In the genomic region with DNA sequence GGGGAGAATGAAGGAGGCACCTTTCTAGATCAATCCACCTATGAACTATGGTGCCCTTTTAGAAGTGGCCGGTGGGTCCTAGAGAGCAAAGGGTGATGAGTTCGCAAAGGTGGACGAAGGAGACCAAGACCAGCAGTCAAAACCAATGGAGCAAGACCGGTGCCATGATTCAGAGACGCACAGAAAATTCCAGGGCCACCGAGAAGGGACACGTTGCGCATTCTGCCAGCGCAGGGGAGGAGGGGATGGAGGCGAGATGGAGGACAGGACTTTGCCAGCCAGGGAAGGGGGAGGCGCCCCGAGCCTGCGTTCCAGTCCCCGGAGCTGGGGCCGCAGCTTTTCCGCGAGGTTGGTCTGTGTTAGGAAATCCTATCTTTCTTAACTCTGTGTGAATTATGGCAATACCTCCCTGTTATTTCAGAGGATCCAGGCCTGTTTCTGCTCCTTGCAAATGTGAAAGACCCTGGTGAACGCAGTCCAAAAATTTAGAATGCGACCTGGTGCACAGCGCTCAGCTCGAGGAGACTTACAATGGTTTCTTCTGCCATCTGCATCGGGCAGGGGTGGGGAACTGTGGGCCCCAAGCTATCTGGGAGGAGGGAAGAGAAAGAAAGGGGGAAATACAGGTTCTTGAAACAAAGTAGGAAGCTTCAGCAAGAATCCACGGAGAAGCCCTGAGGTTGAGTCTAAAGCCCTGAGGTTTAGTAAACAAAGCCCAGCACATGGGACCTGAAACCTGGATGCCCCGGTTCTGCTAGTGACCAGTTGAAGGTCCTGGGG, we compare ENCODE assay signal across 8 cellular contexts.
DNase-seq lines count a peak whose midpoint lies in the region; TF ChIP-seq lines count a peak whose summit lies in the region.

No MANE protein-coding gene starts in this region.

- no peak overlapping the region for H3K27ac ChIP-seq in CD4-positive, alpha-beta memory T cell (ENCODE audit: low read depth, low read length)
- peak overlapping the region; percentile 65 to 77 (median 74) for H3K27ac ChIP-seq in esophagus muscularis mucosa (replicated peaks in 1 of 4)
- H3K27ac ChIP-seq in neuronal stem cell (replicated peaks; ENCODE audit: low read length), result peak overlapping the region; percentile 94

- H3K4me3 Mint-ChIP-seq in CD4-positive, alpha-beta memory T cell, result peak overlapping the region; percentile 46 to 87 (median 80)
- no peak overlapping the region for H3K4me3 Mint-ChIP-seq in Calu3 (ENCODE audit: low read depth, unreplicated experiment)

- H3K36me3 ChIP-seq in CD4-positive, alpha-beta memory T cell (ENCODE audit: insufficient read depth, low read length), result no peaks in the 10 kb centered on the region
- no peaks in the 10 kb centered on the region for H3K36me3 ChIP-seq in NT2/D1 (ENCODE audit: insufficient read depth, insufficient read length, low read length)
- H3K36me3 ChIP-seq in esophagus muscularis mucosa, result no peaks in the 10 kb centered on the region
- H3K36me3 ChIP-seq in neuronal stem cell (replicated peaks in 1 of 2; ENCODE audit: control insufficient read depth in 2 of 2, insufficient read depth in 2 of 2, low read length in 2 of 2), result no peaks in the 10 kb centered on the region

- peak overlapping the region; percentile 9 for H2AK5ac ChIP-seq in neuronal stem cell (ENCODE audit: low read depth, low read length)

- peak overlapping the region; percentile 88 for H2AFZ ChIP-seq in neuronal stem cell (ENCODE audit: low read length)

- no peak for TF ChIP-seq POLR2A in esophagus muscularis mucosa (IDR thresholded peaks at IDR 0.05; ENCODE audit: low read depth)

- H3K9me3 Mint-ChIP-seq in CD4-positive, alpha-beta memory T cell, result peaks cover 0 to 1% (median 0%) of the 10 kb centered on the region in 8 donors
- H3K9me3 Mint-ChIP-seq in Calu3 (ENCODE audit: low read depth, unreplicated experiment), result no peaks in the 10 kb centered on the region

- CTCF ChIA-PET in CD4-positive, alpha-beta memory T cell (lab: Charles Lee; ENCODE audit: partially characterized antibody), result interaction anchor here (0.8 to 8.3 kb wide), 11 partner anchors 32 to 284 kb away, joined by 3 to 81 read pairs (median 3); no protein-coding TSS in a partner anchor
- CTCF ChIA-PET in Calu3 (lab: Charles Lee), result interaction anchor here (1.3 to 2.1 kb wide), 2 partner anchors 145 to 279 kb away, joined by 3 to 12 read pairs; no protein-coding TSS in a partner anchor

- H3K9ac ChIP-seq in NT2/D1 (ENCODE audit: insufficient read length, low read depth) (peak overlapping the region; percentile 91), neuronal stem cell (ENCODE audit: low read depth, low read length, poor library complexity) (no peak overlapping the region)

- H3K27ac Mint-ChIP-seq in CD4-positive, alpha-beta memory T cell, result peak overlapping the region in 2 of 7 donors; percentile 31 to 52
- no peak overlapping the region for H3K27ac Mint-ChIP-seq in Calu3 (ENCODE audit: unreplicated experiment)

- peaks cover 32% of the 10 kb centered on the region for H3K4me1 ChIP-seq in CD4-positive, alpha-beta memory T cell (ENCODE audit: insufficient read depth, low read length)
- H3K4me1 ChIP-seq in NT2/D1 (ENCODE audit: insufficient read depth, insufficient read length) (peaks cover 20% of the 10 kb centered on the region), esophagus muscularis mucosa (peaks cover 13 to 56% (median 34%) of the 10 kb centered on the region in 4 donors), neuronal stem cell (ENCODE audit: control insufficient read depth in 2 of 2, insufficient read depth in 1 of 2, low read depth in 1 of 2, low read length in 2 of 2) (peaks cover 38 to 40% of the 10 kb centered on the region in 2 donors)

- peak overlapping the region; percentile 57 for H4K8ac ChIP-seq in neuronal stem cell (ENCODE audit: low read depth, low read length)

- intact Hi-C loops in CD4-positive, alpha-beta memory T cell (cut with micrococcal nuclease), result loop anchor here (2.0 kb wide), 1 partner anchor 278 kb away; no protein-coding TSS in a partner anchor
- intact Hi-C loops in esophagus muscularis mucosa (cut with DNase I), result loop anchor here (5.0 kb wide), 2 partner anchors 75 to 130 kb away; partner anchors contain the start of genes MRPS6 and SLC5A3
- intact Hi-C loops in Calu3 (cut with micrococcal nuclease; ENCODE audit: unreplicated experiment), result loop anchor here (5.0 kb wide), 1 partner anchor 280 kb away; no protein-coding TSS in a partner anchor

- no peak for DNase-seq in CD4-positive, alpha-beta memory T cell
- peak; percentile 58 for DNase-seq in NT2/D1 (ENCODE audit: low read depth, low spot score)
- no peak for DNase-seq in esophagus muscularis mucosa (ENCODE audit: extremely low spot score)
- peak; percentile 54 for DNase-seq in neuronal stem cell (ENCODE audit: low spot score)
- DNase-seq in Calu3, result no peak
- DNase-seq in GM10266 (ENCODE audit: extremely low spot score), result no peak
- no peak for DNase-seq in activated CD4-positive, CD25-positive, alpha-beta regulatory T cell treated with anti-CD3 and anti-CD28 coated beads, Interleukin-2, amount 50 U/mL, for 72 hours
- DNase-seq in T-helper 9 cell, result no peak

- H3K4me2 ChIP-seq in neuronal stem cell (ENCODE audit: insufficient read depth, low read length, poor library complexity, severe bottlenecking), result peak overlapping the region; percentile 69

- H3K4me3 ChIP-seq in CD4-positive, alpha-beta memory T cell (ENCODE audit: low read length in 2 of 2), result no peak overlapping the region
- H3K4me3 ChIP-seq in NT2/D1 (ENCODE audit: insufficient read length, low read depth), result peak overlapping the region; percentile 46
- peak overlapping the region; percentile 51 to 69 (median 54) for H3K4me3 ChIP-seq in esophagus muscularis mucosa
- peak overlapping the region in 1 of 2 donors; percentile 55 for H3K4me3 ChIP-seq in neuronal stem cell (ENCODE audit: low read length in 2 of 2)

- POLR2A ChIA-PET in CD4-positive, alpha-beta memory T cell (lab: Charles Lee; ENCODE audit: partially characterized antibody), result interaction anchor here (0.7 to 2.2 kb wide), 6 partner anchors 15 to 279 kb away, joined by 3 to 17 read pairs (median 4); no protein-coding TSS in a partner anchor

- H2BK15ac ChIP-seq in neuronal stem cell (ENCODE audit: low read length), result peak overlapping the region; percentile 32

- H3K4ac ChIP-seq in neuronal stem cell (ENCODE audit: low read length), result no peak overlapping the region

- H3K27me3 ChIP-seq in CD4-positive, alpha-beta memory T cell (ENCODE audit: insufficient read depth, low read length), result no peaks in the 10 kb centered on the region
- H3K27me3 ChIP-seq in NT2/D1 (ENCODE audit: insufficient read depth, insufficient read length) (no peaks in the 10 kb centered on the region), esophagus muscularis mucosa (no peaks in the 10 kb centered on the region), neuronal stem cell (ENCODE audit: control insufficient read depth in 3 of 3, insufficient read depth in 3 of 3, low read depth in 1 of 3, low read length in 3 of 3) (no peaks in the 10 kb centered on the region)

- no peak for TF ChIP-seq EP300 in esophagus muscularis mucosa (IDR thresholded peaks at IDR 0.05)

- no peaks in the 10 kb centered on the region for H3K9me3 ChIP-seq in CD4-positive, alpha-beta memory T cell (ENCODE audit: control insufficient read depth in 1 of 2, low read length in 2 of 2)
- H3K9me3 ChIP-seq in NT2/D1 (ENCODE audit: insufficient read depth, low read length) (no peaks in the 10 kb centered on the region), esophagus muscularis mucosa (no peaks in the 10 kb centered on the region), neuronal stem cell (replicated peaks in 1 of 2; ENCODE audit: control insufficient read depth in 2 of 2, insufficient read depth in 1 of 2, low read depth in 1 of 2, low read length in 2 of 2) (peaks cover 0 to 1% of the 10 kb centered on the region in 2 donors)

- H3K23ac ChIP-seq in neuronal stem cell (ENCODE audit: low read depth, low read length, poor library complexity), result no peak overlapping the region

- H2BK120ac ChIP-seq in neuronal stem cell (ENCODE audit: low read depth, low read length), result peak overlapping the region; percentile 18

- H3K4me1 Mint-ChIP-seq in CD4-positive, alpha-beta memory T cell, result peaks cover 32 to 50% (median 36%) of the 10 kb centered on the region in 4 donors
- no peaks in the 10 kb centered on the region for H3K4me1 Mint-ChIP-seq in Calu3 (ENCODE audit: low read depth, unreplicated experiment)

- H2BK5ac ChIP-seq in neuronal stem cell (ENCODE audit: low read length), result peak overlapping the region; percentile 39

- H3K36me3 Mint-ChIP-seq in CD4-positive, alpha-beta memory T cell, result no peaks in the 10 kb centered on the region
- H3K36me3 Mint-ChIP-seq in Calu3 (ENCODE audit: insufficient read depth, unreplicated experiment), result peaks cover 8% of the 10 kb centered on the region

- no TSS peak for BruUV-seq in Calu3 (replicated peaks; lab: Mats Ljungman, UMichigan)

- no peak overlapping the region for H4K91ac ChIP-seq in neuronal stem cell (ENCODE audit: low read depth, low read length, poor library complexity)

- TF ChIP-seq CTCF in esophagus muscularis mucosa (IDR thresholded peaks at IDR 0.05) (no peak), Calu3 (IDR thresholded peaks at IDR 0.05; ENCODE audit: unreplicated experiment) (no peak), GM10266 (IDR thresholded peaks at IDR 0.05; ENCODE audit: control insufficient read depth, insufficient read depth, low read depth, missing control alignments) (no peak)

- no peak overlapping the region for H3K14ac ChIP-seq in neuronal stem cell (ENCODE audit: low read length)

- H3K79me1 ChIP-seq in neuronal stem cell (ENCODE audit: low read depth, low read length), result no peaks in the 10 kb centered on the region

- peak overlapping the region; percentile 85 for H3K18ac ChIP-seq in neuronal stem cell (ENCODE audit: low read length)

- H2BK12ac ChIP-seq in neuronal stem cell (ENCODE audit: low read length), result peak overlapping the region; percentile 26

- H3K27me3 Mint-ChIP-seq in CD4-positive, alpha-beta memory T cell, result no peaks in the 10 kb centered on the region
- H3K27me3 Mint-ChIP-seq in Calu3 (ENCODE audit: unreplicated experiment), result no peaks in the 10 kb centered on the region

- WGBS in esophagus muscularis mucosa, result 60% methylated on average over 24 of the region's 24 CpGs
- WGBS in neuronal stem cell (ENCODE audit: extremely low coverage in 2 of 2, insufficient read length in 2 of 2, insufficient replicate concordance in 1 of 2), 2 donors, result no CpG with 5 or more reads among the region's 24 CpGs

Comparison
In these comparisons a context has a peak if more than half of its experiments do, and no peak if none do; other contexts are left out.
1. DNase-seq: peak in NT2/D1 (single experiment) and neuronal stem cell (single experiment); none in CD4-positive, alpha-beta memory T cell (0 of 5), esophagus muscularis mucosa (single experiment), Calu3 (single experiment), GM10266 (single experiment), activated CD4-positive, CD25-positive, alpha-beta regulatory T cell treated with anti-CD3 and anti-CD28 coated beads, Interleukin-2, amount 50 U/mL, for 72 hours (single experiment) and T-helper 9 cell (single experiment).
2. H3K4me3 ChIP-seq: peak in NT2/D1 (single experiment) and esophagus muscularis mucosa (4 of 4); none in CD4-positive, alpha-beta memory T cell (0 of 2).